In genomic region chr12:55938826-55939501, GRCh38 we compare ENCODE assay signal across 16 cellular contexts. TPM values are rescaled to one million over a fixed set of nuclear protein-coding genes. Genes with fewer than 3 reads are reported as not detected.
DNase-seq lines count a peak whose midpoint lies in the region; ATAC-seq and TF ChIP-seq lines count a peak whose summit lies in the region.
"Had no signal": no experiment of that assay in that cellular context is flagged by ENCODE, and none has a peak within 500 bp of the region (broad histone marks: within the 10 kb centered on the region; RNA-seq: fewer than 3 reads in every experiment).

No MANE protein-coding gene starts in this region.

- no peak overlapping the region; a peak in 1 of 4 replicates for H4K8ac ChIP-seq in IMR-90 (ENCODE audit: low read depth in 2 of 2, low read length in 2 of 2)

- H2BK15ac ChIP-seq in IMR-90 (ENCODE audit: low read depth, low read length): no peak overlapping the region

- peaks cover 4% of the 10 kb centered on the region for H3K4me1 ChIP-seq in IMR-90 (ENCODE audit: control insufficient read depth, insufficient read depth, low read length)
- H3K4me1 ChIP-seq in naive thymus-derived CD4-positive, alpha-beta T cell (ENCODE audit: control insufficient read depth in 2 of 2, insufficient read depth in 2 of 2, low read length in 2 of 2): peaks cover 29 to 73% of the 10 kb centered on the region in 2 donors

- peak overlapping the region; percentile 48 for H2AK9ac ChIP-seq in IMR-90 (replicated peaks; ENCODE audit: low read depth, low read length, poor library complexity)

- no peak overlapping the region for H2BK5ac ChIP-seq in IMR-90 (ENCODE audit: low read depth, low read length, poor library complexity, severe bottlenecking)

- no peak overlapping the region for H3K18ac ChIP-seq in IMR-90 (ENCODE audit: low read depth, low read length)

- peaks cover 32% of the 10 kb centered on the region for H3K36me3 ChIP-seq in IMR-90 (ENCODE audit: control insufficient read depth, insufficient read depth, low read length)
- peaks cover 31 to 80% (median 49%) of the 10 kb centered on the region in 3 experiments for H3K36me3 ChIP-seq in naive thymus-derived CD4-positive, alpha-beta T cell (ENCODE audit: control insufficient read depth in 2 of 3, insufficient read depth in 3 of 3, low read length in 3 of 3)

- BruUV-seq in IMR-90 (replicated peaks; lab: Mats Ljungman, UMichigan): no TSS peak

- intact Hi-C loops in activated CD4-positive, alpha-beta T cell treated with anti-CD3 and anti-CD28 coated beads for 36 hours (cut with DNase I, micrococcal nuclease): loop anchor here (2.0 to 10.0 kb wide), 2 partner anchors 200 to 1146 kb away; partner anchors contain the start of gene NAB2 (in 1 of the 2)
- intact Hi-C loops in IMR-90 (cut with micrococcal nuclease): no loop called here
- intact Hi-C loops in naive thymus-derived CD4-positive, alpha-beta T cell (cut with micrococcal nuclease): no loop called here

- no peak for TF ChIP-seq CTCF in IMR-90 (conservative IDR thresholded peaks at IDR 0.05; ENCODE audit: low read depth, low read length)

- peaks cover 9 to 53% of the 10 kb centered on the region in 2 experiments for H3K79me1 ChIP-seq in IMR-90 (ENCODE audit: low read depth in 1 of 2, low read length in 2 of 2)

- CTCF ChIA-PET in activated CD4-positive, alpha-beta T cell treated with anti-CD3 and anti-CD28 coated beads for 36 hours (lab: Charles Lee): interaction anchor here (0.6 to 5.8 kb wide), 32 partner anchors 8 to 697 kb away, joined by 3 to 69 read pairs (median 3); partner anchors contain the start of genes BLOC1S1, DGKA, ORMDL2 and PYM1
- CTCF ChIA-PET in IMR-90 (lab: Yijun Ruan, JAX): interaction anchor here (0.8 kb wide), 1 partner anchor 13 kb away, joined by 3 read pairs; no protein-coding TSS in a partner anchor
- CTCF ChIA-PET in naive thymus-derived CD4-positive, alpha-beta T cell (lab: Charles Lee): interaction anchor here (0.5 to 5.0 kb wide), 16 partner anchors 9 to 292 kb away, joined by 3 to 51 read pairs (median 4); partner anchors contain the start of genes ORMDL2, PYM1, RAB5B and SARNP

- in situ Hi-C loops in IMR-90 (cut with MboI; ENCODE audit: low sequenced_read_pairs): no loop called here

- no peak overlapping the region for H3K27ac ChIP-seq in IMR-90 (ENCODE audit: insufficient read depth, low read length)
- H3K27ac ChIP-seq in naive thymus-derived CD4-positive, alpha-beta T cell (ENCODE audit: low read depth, low read length): peak overlapping the region; percentile 64
- H3K27ac ChIP-seq: vagina had no signal

- no peak overlapping the region for H3K4me2 ChIP-seq in IMR-90 (ENCODE audit: low read depth, low read length)

- no peak overlapping the region for H2BK20ac ChIP-seq in IMR-90 (ENCODE audit: low read depth, low read length)

- H3K27me3 Mint-ChIP-seq in activated CD4-positive, alpha-beta T cell treated with anti-CD3 and anti-CD28 coated beads for 36 hours: no peaks in the 10 kb centered on the region
- H3K27me3 Mint-ChIP-seq in naive thymus-derived CD4-positive, alpha-beta T cell: no peaks in the 10 kb centered on the region

- H3K14ac ChIP-seq in IMR-90 (replicated peaks; ENCODE audit: low read depth, low read length): no peak overlapping the region

- no peak overlapping the region for H3K9ac ChIP-seq in IMR-90 (ENCODE audit: low read depth, low read length)

- no peaks in the 10 kb centered on the region for H4K20me1 ChIP-seq in IMR-90 (ENCODE audit: insufficient read depth, low read length)

- dilution Hi-C loops in IMR-90 (cut with HindIII; ENCODE audit: low sequenced_read_pairs, unreplicated experiment): no loop called here

- H3K27ac Mint-ChIP-seq in activated CD4-positive, alpha-beta T cell treated with anti-CD3 and anti-CD28 coated beads for 36 hours: peak overlapping the region; percentile 88
- H3K27ac Mint-ChIP-seq in naive thymus-derived CD4-positive, alpha-beta T cell: peak overlapping the region; percentile 84 to 100 (median 97)

- 97% methylated on average over 5 of the region's 8 CpGs; no CpG with 5 or more reads in 1 of the 2 experiments for WGBS in IMR-90 (ENCODE audit: extremely low coverage in 2 of 2, insufficient read length in 1 of 2), 2 experiments

- H4K5ac ChIP-seq in IMR-90 (ENCODE audit: low read depth, low read length): no peak overlapping the region

- no peaks in the 10 kb centered on the region for H3K9me3 Mint-ChIP-seq in activated CD4-positive, alpha-beta T cell treated with anti-CD3 and anti-CD28 coated beads for 36 hours (ENCODE audit: low read depth)
- no peaks in the 10 kb centered on the region for H3K9me3 Mint-ChIP-seq in naive thymus-derived CD4-positive, alpha-beta T cell

- peak; percentile 62 for ATAC-seq in activated CD4-positive, alpha-beta T cell treated with anti-CD3 and anti-CD28 coated beads for 36 hours
- ATAC-seq in IMR-90 (ENCODE audit: low read depth): no peak
- ATAC-seq in naive thymus-derived CD4-positive, alpha-beta T cell: no peak

- H3K36me3 Mint-ChIP-seq in activated CD4-positive, alpha-beta T cell treated with anti-CD3 and anti-CD28 coated beads for 36 hours (ENCODE audit: low read depth): peaks cover 85% of the 10 kb centered on the region
- H3K36me3 Mint-ChIP-seq in naive thymus-derived CD4-positive, alpha-beta T cell: peaks cover 16 to 85% (median 70%) of the 10 kb centered on the region in 5 donors

- no peak overlapping the region for H4K91ac ChIP-seq in IMR-90 (ENCODE audit: insufficient read depth, low read depth, low read length)

- H3K27me3 ChIP-seq in IMR-90 (ENCODE audit: control insufficient read depth, insufficient read depth, low read length): no peaks in the 10 kb centered on the region
- no peaks in the 10 kb centered on the region for H3K27me3 ChIP-seq in naive thymus-derived CD4-positive, alpha-beta T cell (ENCODE audit: control insufficient read depth in 2 of 2, insufficient read depth in 2 of 2, low read length in 2 of 2)
- H3K27me3 ChIP-seq: left lung, vagina had no signal

- DNase-seq in activated CD4-positive, alpha-beta T cell treated with anti-CD3 and anti-CD28 coated beads for 36 hours: peak; percentile 71
- no peak for DNase-seq in activated CD4-positive, alpha-beta T cell treated with anti-CD3 and anti-CD28 coated beads, Interleukin-2, amount 50 U/mL, for 1 hour
- DNase-seq in IMR-90: no peak
- DNase-seq in activated naive CD4-positive, alpha-beta T cell treated with anti-CD3 and anti-CD28 coated beads, Interleukin-2, amount 50 U/mL, for 16 hours: peak; percentile 37
- DNase-seq in naive thymus-derived CD4-positive, alpha-beta T cell: no peak
- no peak for DNase-seq in NCI-H748 (lab: John Stamatoyannopoulos, UW; ENCODE audit: unreplicated experiment)
- DNase-seq in HuH-7.5 (ENCODE audit: low spot score): no peak
- DNase-seq in NCI-H524 (lab: John Stamatoyannopoulos, UW): no peak
- DNase-seq: Caco-2, GDM1, left lung, NCI-H2081, NCI-H774, T1000 had no signal

- no peak overlapping the region; the same call in 1 of the 2 replicates for H3K23ac ChIP-seq in IMR-90 (ENCODE audit: low read depth, low read length)

- no peak overlapping the region for H2BK120ac ChIP-seq in IMR-90 (ENCODE audit: low read depth, low read length)

- H3K4me3 ChIP-seq in IMR-90 (ENCODE audit: insufficient read depth, low read depth, low read length): no peak overlapping the region
- H3K4me3 ChIP-seq in naive thymus-derived CD4-positive, alpha-beta T cell (ENCODE audit: low read length): no peak overlapping the region
- H3K4me3 ChIP-seq: A549, left lung had no signal

- POLR2A ChIA-PET in activated CD4-positive, alpha-beta T cell treated with anti-CD3 and anti-CD28 coated beads for 36 hours (lab: Charles Lee): interaction anchor here (1.0 to 1.4 kb wide), 2 partner anchors 35 to 196 kb away, joined by 3 read pairs; partner anchors contain the start of gene RAB5B
- POLR2A ChIA-PET in IMR-90 (lab: Charles Lee; ENCODE audit: unreplicated experiment): no interaction called here
- POLR2A ChIA-PET in naive thymus-derived CD4-positive, alpha-beta T cell (lab: Charles Lee): interaction anchor here (0.8 to 27.1 kb wide), 14 partner anchors 7 to 200 kb away, joined by 3 to 728 read pairs (median 7); partner anchors contain the start of genes DGKA, DNAJC14, GDF11 and ORMDL2

- 0 out of 2 replicates have a peak, but pooled peaks cover 3% of the 10 kb centered on the region for H3K9me1 ChIP-seq in IMR-90 (ENCODE audit: insufficient read depth, low read length)

- H3K4me3 Mint-ChIP-seq in activated CD4-positive, alpha-beta T cell treated with anti-CD3 and anti-CD28 coated beads for 36 hours: no peak overlapping the region
- peak overlapping the region; percentile 5 to 100 (median 52) for H3K4me3 Mint-ChIP-seq in naive thymus-derived CD4-positive, alpha-beta T cell

- no peak for TF ChIP-seq RAD21 in IMR-90 (IDR thresholded peaks at IDR 0.05; ENCODE audit: low read length)

- H3K4ac ChIP-seq in IMR-90 (ENCODE audit: low read depth, low read length): no peak overlapping the region

- no peaks in the 10 kb centered on the region for H3K9me3 ChIP-seq in IMR-90 (ENCODE audit: control insufficient read depth, insufficient read depth, low read length)
- no peaks in the 10 kb centered on the region for H3K9me3 ChIP-seq in naive thymus-derived CD4-positive, alpha-beta T cell (ENCODE audit: control insufficient read depth in 2 of 3, low read length in 3 of 3)
- H3K9me3 ChIP-seq: A549, Caco-2, left lung, vagina had no signal

- peaks cover 80% of the 10 kb centered on the region for H3K4me1 Mint-ChIP-seq in activated CD4-positive, alpha-beta T cell treated with anti-CD3 and anti-CD28 coated beads for 36 hours
- H3K4me1 Mint-ChIP-seq in naive thymus-derived CD4-positive, alpha-beta T cell: peaks cover 72 to 100% (median 94%) of the 10 kb centered on the region in 7 donors

- no peak overlapping the region for H3K56ac ChIP-seq in IMR-90 (ENCODE audit: extremely low read depth, insufficient read depth, low read length)

- H2AK5ac ChIP-seq in IMR-90 (ENCODE audit: low read depth, low read length): peak overlapping the region; percentile 3; the same call in 1 of the 2 replicates

- TF ChIP-seq POLR2A in IMR-90 (IDR thresholded peaks at IDR 0.05; ENCODE audit: low read depth, low read length): no peak

- H2AFZ ChIP-seq in IMR-90 (replicated peaks; ENCODE audit: low read length, poor library complexity): no peak overlapping the region

RNA-seq across cellular contexts. Expression of gene DGKA, which starts 8.0 kb away (rescaled TPM):
- total RNA-seq in activated CD4-positive, alpha-beta T cell treated with anti-CD3 and anti-CD28 coated beads for 36 hours: 100 to 1,000 TPM; 341 to 385 TPM
- total RNA-seq in IMR-90 (2012; rRNA removed): 61.4 and 71.9 TPM in 2 replicates
- polyA plus RNA-seq in IMR-90 (2012; rRNA removed): 75.1 and 75.8 TPM in 2 replicates
- polyA plus RNA-seq in IMR-90 (2012; cell fraction: cytosol; rRNA removed): 42.1 and 49.7 TPM in 2 replicates
- polyA plus RNA-seq in IMR-90 (2012; cell fraction: nucleus; rRNA removed; ENCODE audit: low replicate concordance): 198 and 228 TPM in 2 replicates
- total RNA-seq in naive thymus-derived CD4-positive, alpha-beta T cell: 1,000 to 10,000 TPM in 3 of 5 experiments, 100 to 1,000 TPM in 2; 705 to 1,507 (median 1,164) TPM
- 100 to 1,000 TPM; 259 to 557 TPM for polyA plus RNA-seq in naive thymus-derived CD4-positive, alpha-beta T cell

RNA-seq across cellular contexts. Expression of gene PYM1, which starts 11.3 kb away (rescaled TPM):
- 10 to 100 TPM; 24.6 to 30.2 TPM for total RNA-seq in activated CD4-positive, alpha-beta T cell treated with anti-CD3 and anti-CD28 coated beads for 36 hours
- 25.6 and 27.8 TPM in 2 replicates for total RNA-seq in IMR-90 (2012; rRNA removed)
- 26.5 and 27.3 TPM in 2 replicates for polyA plus RNA-seq in IMR-90 (2012; rRNA removed)
- polyA plus RNA-seq in IMR-90 (2012; cell fraction: cytosol; rRNA removed): 20.9 and 33.3 TPM in 2 replicates
- polyA plus RNA-seq in IMR-90 (2012; cell fraction: nucleus; rRNA removed; ENCODE audit: low replicate concordance): 5.8 and 12.0 TPM in 2 replicates
- total RNA-seq in naive thymus-derived CD4-positive, alpha-beta T cell: 10 to 100 TPM; 18.5 to 46.9 (median 35.0) TPM
- polyA plus RNA-seq in naive thymus-derived CD4-positive, alpha-beta T cell: 10 to 100 TPM; 62.1 to 70.7 TPM

RNA-seq across cellular contexts. Expression of gene PMEL, which starts 26.9 kb away (rescaled TPM):
- total RNA-seq in activated CD4-positive, alpha-beta T cell treated with anti-CD3 and anti-CD28 coated beads for 36 hours: 1 to 10 TPM in 1 of 2 experiments, under 1 TPM in 1; 0.86 to 1.2 TPM
- 1.4 and 1.7 TPM in 2 replicates for total RNA-seq in IMR-90 (2012; rRNA removed)
- polyA plus RNA-seq in IMR-90 (2012; rRNA removed): 5.8 and 5.9 TPM in 2 replicates
- 6.3 and 7.0 TPM in 2 replicates for polyA plus RNA-seq in IMR-90 (2012; cell fraction: cytosol; rRNA removed)
- polyA plus RNA-seq in IMR-90 (2012; cell fraction: nucleus; rRNA removed; ENCODE audit: low replicate concordance): 7.9 and 8.3 TPM in 2 replicates
- total RNA-seq in naive thymus-derived CD4-positive, alpha-beta T cell: not detected
- polyA plus RNA-seq in naive thymus-derived CD4-positive, alpha-beta T cell: under 1 TPM; 0.09 to 0.57 TPM

RNA-seq across cellular contexts. Expression of gene CDK2, which starts 27.7 kb away (rescaled TPM):
- 100 to 1,000 TPM; 104 to 149 TPM for total RNA-seq in activated CD4-positive, alpha-beta T cell treated with anti-CD3 and anti-CD28 coated beads for 36 hours
- 40.0 and 42.5 TPM in 2 replicates for total RNA-seq in IMR-90 (2012; rRNA removed)
- 61.7 and 101 TPM in 2 replicates for polyA plus RNA-seq in IMR-90 (2012; rRNA removed)
- 17.6 and 38.8 TPM in 2 replicates for polyA plus RNA-seq in IMR-90 (2012; cell fraction: cytosol; rRNA removed)
- polyA plus RNA-seq in IMR-90 (2012; cell fraction: nucleus; rRNA removed; ENCODE audit: low replicate concordance): 78.5 and 151 TPM in 2 replicates
- 10 to 100 TPM; 19.0 to 77.2 (median 24.1) TPM for total RNA-seq in naive thymus-derived CD4-positive, alpha-beta T cell
- 1 to 10 TPM; 7.0 to 9.6 TPM for polyA plus RNA-seq in naive thymus-derived CD4-positive, alpha-beta T cell

RNA-seq across cellular contexts. Expression of gene RAB5B, which starts 34.9 kb away (rescaled TPM):
- 10 to 100 TPM; 33.2 to 35.1 TPM for total RNA-seq in activated CD4-positive, alpha-beta T cell treated with anti-CD3 and anti-CD28 coated beads for 36 hours
- total RNA-seq in IMR-90 (2012; rRNA removed): 54.4 and 56.5 TPM in 2 replicates
- 85.6 and 99.2 TPM in 2 replicates for polyA plus RNA-seq in IMR-90 (2012; rRNA removed)
- 44.8 and 45.5 TPM in 2 replicates for polyA plus RNA-seq in IMR-90 (2012; cell fraction: cytosol; rRNA removed)
- polyA plus RNA-seq in IMR-90 (2012; cell fraction: nucleus; rRNA removed; ENCODE audit: low replicate concordance): 42.5 and 123 TPM in 2 replicates
- 100 to 1,000 TPM in 1 of 5 experiments, 10 to 100 TPM in 4; 45.2 to 109 (median 62.7) TPM for total RNA-seq in naive thymus-derived CD4-positive, alpha-beta T cell
- polyA plus RNA-seq in naive thymus-derived CD4-positive, alpha-beta T cell: 10 to 100 TPM; 69.6 to 86.7 TPM

Comparison
In these comparisons a context has a peak if more than half of its experiments do, and no peak if none do; other contexts are left out.
1. DNase-seq: peak in activated CD4-positive, alpha-beta T cell treated with anti-CD3 and anti-CD28 coated beads for 36 hours (single experiment) and activated naive CD4-positive, alpha-beta T cell treated with anti-CD3 and anti-CD28 coated beads, Interleukin-2, amount 50 U/mL, for 16 hours (single experiment); none in activated CD4-positive, alpha-beta T cell treated with anti-CD3 and anti-CD28 coated beads, Interleukin-2, amount 50 U/mL, for 1 hour (single experiment), IMR-90 (single experiment), naive thymus-derived CD4-positive, alpha-beta T cell (0 of 9), NCI-H748 (single experiment), HuH-7.5 (single experiment) and NCI-H524 (0 of 2).
2. intact Hi-C loops: an anchor here in activated CD4-positive, alpha-beta T cell treated with anti-CD3 and anti-CD28 coated beads for 36 hours (2.0 to 10.0 kb wide); none called in IMR-90 and naive thymus-derived CD4-positive, alpha-beta T cell.